Comparison of ENCODE assay signal across 1 cellular context in the genomic region with DNA sequence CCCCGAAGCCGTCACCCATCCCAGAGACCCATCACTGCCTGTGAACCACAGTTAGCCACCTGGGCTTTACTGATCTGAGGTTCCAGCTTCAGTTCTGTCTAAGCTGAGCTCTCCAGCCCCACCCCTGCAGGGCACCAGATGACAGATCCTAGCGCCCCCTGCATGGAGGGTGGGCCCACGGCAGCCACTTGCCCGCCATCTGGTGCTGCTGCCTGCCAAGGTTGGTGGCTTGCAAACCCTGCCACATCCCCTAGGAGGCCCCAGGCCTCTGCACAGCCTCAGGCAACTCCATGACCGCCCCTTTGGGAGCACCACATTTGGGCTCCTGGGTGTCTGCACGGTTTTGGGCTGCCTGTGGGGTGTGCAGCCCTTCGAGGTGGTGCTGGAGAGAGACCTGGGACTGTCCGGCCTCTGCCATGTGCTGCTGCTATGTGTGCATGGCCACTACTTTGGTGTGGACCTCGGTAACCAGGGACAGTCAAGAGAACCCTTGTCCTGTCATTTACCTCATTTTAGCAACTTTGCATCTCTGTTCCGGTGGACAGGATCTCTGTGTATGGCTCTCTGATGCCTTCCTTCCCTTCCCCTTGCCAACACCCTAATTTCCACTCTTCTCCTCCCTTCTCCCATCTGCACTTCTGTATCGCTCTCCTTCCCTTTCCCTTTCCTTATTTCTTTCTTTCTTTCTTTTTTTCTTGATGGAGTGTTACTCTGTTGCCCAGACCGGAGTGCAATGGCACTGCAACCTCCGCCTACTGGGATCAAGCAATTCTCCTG.
TF ChIP-seq lines count a peak whose summit lies in the region.

No MANE protein-coding gene starts in this region.

TF ChIP-seq in IMR-90, 13 proteins besides CTCF, POLR2A, EP300 and RAD21:
- TF ChIP-seq MAFK (IDR thresholded peaks at IDR 0.05; ENCODE audit: low read depth, low read length) (no peak), MXI1 (IDR thresholded peaks at IDR 0.05; ENCODE audit: borderline replicate concordance, low read depth, low read length) (no peak), SMC3 (IDR thresholded peaks at IDR 0.05; ENCODE audit: low read depth, low read length) (no peak), CEBPB (IDR thresholded peaks at IDR 0.05; ENCODE audit: low read depth, low read length) (no peak)
- TF ChIP-seq, protein P1, sequence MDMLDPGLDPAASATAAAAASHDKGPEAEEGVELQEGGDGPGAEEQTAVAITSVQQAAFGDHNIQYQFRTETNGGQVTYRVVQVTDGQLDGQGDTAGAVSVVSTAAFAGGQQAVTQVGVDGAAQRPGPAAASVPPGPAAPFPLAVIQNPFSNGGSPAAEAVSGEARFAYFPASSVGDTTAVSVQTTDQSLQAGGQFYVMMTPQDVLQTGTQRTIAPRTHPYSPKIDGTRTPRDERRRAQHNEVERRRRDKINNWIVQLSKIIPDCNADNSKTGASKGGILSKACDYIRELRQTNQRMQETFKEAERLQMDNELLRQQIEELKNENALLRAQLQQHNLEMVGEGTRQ (IDR thresholded peaks at IDR 0.05; ENCODE audit: low read depth, low read length), result no peak
